Comparison of ENCODE assay signal across 8 cellular contexts in the genomic region with DNA sequence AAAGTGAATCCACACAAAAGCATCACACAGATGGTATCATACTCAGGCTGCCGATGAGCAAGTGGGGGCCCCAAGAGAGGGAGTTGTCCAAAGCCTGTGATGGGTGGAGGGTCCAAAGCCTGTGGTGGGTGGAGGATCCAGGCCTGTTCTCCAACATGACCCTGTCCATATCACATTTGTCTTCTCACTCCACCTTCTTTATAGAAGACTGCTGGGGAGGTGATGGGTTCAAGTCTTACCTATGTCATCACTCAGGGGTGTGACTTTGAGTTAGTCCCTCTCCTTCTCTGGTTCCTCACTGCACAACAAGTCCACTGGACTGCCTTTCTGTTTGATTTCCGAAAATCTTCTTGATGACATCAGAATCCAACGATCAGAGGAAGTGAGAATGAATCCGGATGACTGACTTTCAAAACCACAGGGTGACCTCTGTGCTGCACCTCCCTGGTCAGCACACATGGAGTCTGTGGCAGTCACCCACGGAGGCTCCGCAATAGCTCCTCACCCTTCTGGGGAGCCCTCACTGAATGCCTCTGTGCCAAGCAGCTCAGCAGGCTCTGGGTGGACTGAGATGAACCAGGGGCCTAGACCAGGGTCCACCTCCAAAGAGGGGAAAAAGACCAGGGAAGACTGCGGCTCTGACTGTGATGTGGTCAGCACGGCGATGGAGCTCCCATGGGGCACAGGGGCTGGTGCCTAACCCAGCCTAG.
DNase-seq lines count a peak whose midpoint lies in the region; ATAC-seq, FAIRE-seq and TF ChIP-seq lines count a peak whose summit lies in the region.

No MANE protein-coding gene starts in this region.

- H3K9me3 ChIP-seq in K562 (replicated peaks; ENCODE audit: control insufficient read depth, insufficient read depth, low read depth, low read length) = no peaks in the 10 kb centered on the region
- H3K9me3 ChIP-seq in spleen = no peaks in the 10 kb centered on the region
- H3K9me3 ChIP-seq in mammary epithelial cell (replicated peaks; ENCODE audit: insufficient read depth, low read length) = no peaks in the 10 kb centered on the region

- DNase-seq in EL (peak; percentile 92), K562 (ENCODE audit: extremely low read depth in 1 of 4, low spot score in 3 of 4) (no peak), spleen (peak; percentile 86), mammary epithelial cell (no peak), NCI-H146 (lab: John Stamatoyannopoulos, UW) (no peak)
- no peak for DNase-seq in effector CD4-positive, alpha-beta T cell

- no peaks in the 10 kb centered on the region for H3K9me1 ChIP-seq in K562 (ENCODE audit: control insufficient read depth, insufficient read depth, low read length)

- ATAC-seq in GM19455 (IDR thresholded peaks at IDR 0.05; ENCODE audit: unreplicated experiment) (peak; percentile 35), HG03571 (IDR thresholded peaks at IDR 0.05; ENCODE audit: unreplicated experiment) (peak; percentile 25), K562 (no peak)

- H3K36me3 ChIP-seq in K562 (ENCODE audit: control insufficient read depth, insufficient read depth, low read length) = no peaks in the 10 kb centered on the region
- H3K36me3 ChIP-seq in spleen = no peaks in the 10 kb centered on the region
- H3K36me3 ChIP-seq in mammary epithelial cell (ENCODE audit: insufficient read depth, low read length) = no peaks in the 10 kb centered on the region

- dilution Hi-C loops in mammary epithelial cell (cut with HindIII; ENCODE audit: low sequenced_read_pairs) = no loop called here

- TF ChIP-seq POLR2A in K562 (conservative IDR thresholded peaks at IDR 0.05) (no peak), spleen (IDR thresholded peaks at IDR 0.05) (no peak)

- no peak for TF ChIP-seq EP300 in K562 (IDR thresholded peaks at IDR 0.05; ENCODE audit: low read length)

- H3K4me2 ChIP-seq in K562 (ENCODE audit: insufficient read depth, low read length) (no peak overlapping the region), mammary epithelial cell (ENCODE audit: insufficient read depth, low read depth, low read length) (no peak overlapping the region)

- FAIRE-seq in K562 (lab: Jason Lieb, UNC) = no peak

- H3K4me3 ChIP-seq in K562 = no peak overlapping the region
- peak overlapping the region in 1 of 8 donors; percentile 45 for H3K4me3 ChIP-seq in spleen
- H3K4me3 ChIP-seq in mammary epithelial cell (replicated peaks in 1 of 3; ENCODE audit: insufficient read depth in 1 of 3, low read depth in 2 of 3, low read length in 3 of 3) = no peak overlapping the region

- no peaks in the 10 kb centered on the region for H3K4me1 ChIP-seq in K562 (replicated peaks in 1 of 2; ENCODE audit: control insufficient read depth in 2 of 2, insufficient read depth in 2 of 2, low read length in 2 of 2)
- peaks cover 25 to 63% (median 37%) of the 10 kb centered on the region in 6 donors for H3K4me1 ChIP-seq in spleen
- no peaks in the 10 kb centered on the region for H3K4me1 ChIP-seq in mammary epithelial cell (ENCODE audit: insufficient read depth, low read length)

- POLR2A ChIA-PET in K562 (lab: Yijun Ruan, JAX) = interaction anchor here (0.5 kb wide), 1 partner anchor 124 kb away, joined by 3 read pairs; no protein-coding TSS in a partner anchor

- in situ Hi-C loops in K562 (cut with MboI) = no loop called here
- in situ Hi-C loops in mammary epithelial cell (cut with MboI; ENCODE audit: low sequenced_read_pairs in 2 of 2) = no loop called here

- BruUV-seq in K562 (replicated peaks; lab: Mats Ljungman, UMichigan) (no TSS peak), mammary epithelial cell (replicated peaks; lab: Mats Ljungman, UMichigan) (no TSS peak)

- under 1% methylated on average over 8 of the region's 9 CpGs for whole genome bisulfite sequencing in K562 (ENCODE audit: insufficient coverage, low coverage, missing lambda C conversion rate)
- 49 to 64% (median 58%) methylated on average over 8 to 9 of the region's 9 CpGs for WGBS in spleen, 5 donors
- 96% methylated on average over 9 of the region's 9 CpGs for WGBS in mammary epithelial cell (ENCODE audit: low coverage, missing lambda C conversion rate)

- H2AFZ ChIP-seq in K562 (ENCODE audit: low read depth, low read length) = no peak overlapping the region
- H2AFZ ChIP-seq in mammary epithelial cell (ENCODE audit: low read depth, low read length) = no peak overlapping the region

- H3K9ac ChIP-seq in K562 (ENCODE audit: insufficient read depth in 1 of 2, low read depth in 2 of 2, low read length in 2 of 2) = no peak overlapping the region
- H3K9ac ChIP-seq in mammary epithelial cell (ENCODE audit: insufficient read depth, low read length) = no peak overlapping the region

- intact Hi-C loops in K562 (cut with micrococcal nuclease) = no loop called here
- intact Hi-C loops in spleen (cut with DNase I; ENCODE audit: low total_unique reads) = no loop called here
- intact Hi-C loops in mammary epithelial cell (cut with micrococcal nuclease) = no loop called here

- H3K79me2 ChIP-seq in K562 (ENCODE audit: control insufficient read depth, insufficient read depth, low read length) (no peaks in the 10 kb centered on the region), mammary epithelial cell (ENCODE audit: insufficient read depth, low read length) (no peaks in the 10 kb centered on the region)

- H4K20me1 ChIP-seq in K562 (replicated peaks; ENCODE audit: control insufficient read depth, insufficient read depth, low read length) (0 out of 2 replicates have a peak, but pooled peaks cover 3% of the 10 kb centered on the region), mammary epithelial cell (ENCODE audit: insufficient read depth, low read length) (no peaks in the 10 kb centered on the region)

- TF ChIP-seq RAD21 in K562 (CRISPR knock-in tag; conservative IDR thresholded peaks at IDR 0.05 in 1 of 2, IDR thresholded peaks at IDR 0.05 in 1 of 2) = no peak

- CTCF ChIA-PET in K562 (lab: Yijun Ruan, JAX; ENCODE audit: low intra/inter-chr PET ratio) (no interaction called here), mammary epithelial cell (lab: Charles Lee; ENCODE audit: low non-redundant PET) (no interaction called here)

- H3K27me3 ChIP-seq in K562 (ENCODE audit: control insufficient read depth in 2 of 2, insufficient read depth in 2 of 2, low read length in 2 of 2) (peaks cover 5 to 35% of the 10 kb centered on the region in 2 experiments; a peak in 3 of 5 replicates), spleen (replicated peaks in 1 of 7) (no peaks in the 10 kb centered on the region), mammary epithelial cell (ENCODE audit: insufficient read depth, low read length) (no peaks in the 10 kb centered on the region)

- H3K27ac ChIP-seq in K562 (ENCODE audit: extremely low read depth, low read depth, low read length) = no peak overlapping the region
- peak overlapping the region in 7 of 8 donors; percentile 73 to 91 (median 87) for H3K27ac ChIP-seq in spleen
- H3K27ac ChIP-seq in mammary epithelial cell (ENCODE audit: insufficient read depth, low read depth, low read length) = no peak overlapping the region

- TF ChIP-seq CTCF in K562 (IDR thresholded peaks at IDR 0.05 in 2 of 3, conservative IDR thresholded peaks at IDR 0.05 in 1 of 3; ENCODE audit: insufficient read depth in 2 of 3, low read depth in 1 of 3, low read length in 3 of 3) (no peak), spleen (IDR thresholded peaks at IDR 0.05 in 8 of 11, conservative IDR thresholded peaks at IDR 0.05 in 3 of 11) (no peak), mammary epithelial cell (conservative IDR thresholded peaks at IDR 0.05 in 1 of 2, IDR thresholded peaks at IDR 0.05 in 1 of 2; ENCODE audit: extremely low read depth in 1 of 2, insufficient read depth in 1 of 2, low read depth in 1 of 2, low read length in 2 of 2) (no peak)

TF ChIP-seq in K562, 482 proteins besides CTCF, POLR2A, EP300 and RAD21:
- TF ChIP-seq, protein P1, sequence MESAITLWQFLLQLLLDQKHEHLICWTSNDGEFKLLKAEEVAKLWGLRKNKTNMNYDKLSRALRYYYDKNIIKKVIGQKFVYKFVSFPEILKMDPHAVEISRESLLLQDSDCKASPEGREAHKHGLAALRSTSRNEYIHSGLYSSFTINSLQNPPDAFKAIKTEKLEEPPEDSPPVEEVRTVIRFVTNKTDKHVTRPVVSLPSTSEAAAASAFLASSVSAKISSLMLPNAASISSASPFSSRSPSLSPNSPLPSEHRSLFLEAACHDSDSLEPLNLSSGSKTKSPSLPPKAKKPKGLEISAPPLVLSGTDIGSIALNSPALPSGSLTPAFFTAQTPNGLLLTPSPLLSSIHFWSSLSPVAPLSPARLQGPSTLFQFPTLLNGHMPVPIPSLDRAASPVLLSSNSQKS (CRISPR knock-in tag; IDR thresholded peaks at IDR 0.05) = no peak
- peak; percentile 20; the same call in 1 of the 2 replicates for TF ChIP-seq ESRRA (IDR thresholded peaks at IDR 0.05; ENCODE audit: borderline replicate concordance, low read depth)
- no peak for TF ChIP-seq HLTF (IDR thresholded peaks at IDR 0.05)
TF ChIP-seq in K562: peak in this region for 1.

Comparison
In these comparisons a context has a peak if more than half of its experiments do, and no peak if none do; other contexts are left out.
1. DNase-seq: peak in EL (single experiment) and spleen (single experiment); none in K562 (0 of 4), effector CD4-positive, alpha-beta T cell (single experiment), mammary epithelial cell (single experiment) and NCI-H146 (single experiment).
2. H3K27ac ChIP-seq: peak in spleen (7 of 8); none in K562 (single experiment) and mammary epithelial cell (single experiment).